15 cellular contexts compared by ENCODE assay signal in the genomic region with DNA sequence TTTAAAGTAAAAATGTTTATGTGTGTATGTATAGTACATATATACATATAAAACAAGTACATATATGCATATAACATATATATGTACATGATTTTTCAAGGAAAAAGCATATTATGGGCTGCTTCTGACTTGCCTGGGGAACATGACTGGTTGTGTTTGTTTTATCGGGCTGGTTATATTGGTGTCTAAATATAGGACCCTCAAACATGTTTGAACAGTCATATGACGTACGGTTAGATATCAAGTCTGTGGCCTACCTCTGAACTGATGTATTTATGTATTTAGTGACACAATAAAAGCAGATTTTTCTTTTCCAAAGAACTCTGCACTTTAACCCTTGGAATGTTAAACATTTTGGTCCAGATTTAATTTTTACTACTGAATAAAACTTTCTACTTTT. TPM values are rescaled to one million over a fixed set of nuclear protein-coding genes. Genes with fewer than 3 reads are reported as not detected.
DNase-seq lines count a peak whose midpoint lies in the region; ATAC-seq, FAIRE-seq and TF ChIP-seq lines count a peak whose summit lies in the region.
"Had no signal": no experiment of that assay in that cellular context is flagged by ENCODE, and none has a peak within 500 bp of the region (broad histone marks: within the 10 kb centered on the region; RNA-seq: fewer than 3 reads in every experiment).

No MANE protein-coding gene starts in this region.

- no peaks in the 10 kb centered on the region for H3K9me3 Mint-ChIP-seq in neural crest cell

- no peaks in the 10 kb centered on the region for H4K20me1 ChIP-seq in BLaER1
- H4K20me1 ChIP-seq in GM23248 (ENCODE audit: insufficient read depth): no peaks in the 10 kb centered on the region

- peak overlapping the region; percentile 73 for H3K4me3 Mint-ChIP-seq in neural crest cell
- H3K4me3 Mint-ChIP-seq: GM23338 had no signal

- H3K9ac ChIP-seq in BLaER1: peak overlapping the region; percentile 69; the same call in 1 of the 2 replicates
- no peak overlapping the region for H3K9ac ChIP-seq in GM23248

- no peak for TF ChIP-seq CTCF in neural crest cell (conservative IDR thresholded peaks at IDR 0.05)

- no peak for ATAC-seq in HG03457 (IDR thresholded peaks at IDR 0.05; ENCODE audit: unreplicated experiment)
- ATAC-seq: A549, GM23338 had no signal

- peaks cover 5% of the 10 kb centered on the region for H3K9me3 ChIP-seq in BLaER1
- no peaks in the 10 kb centered on the region for H3K9me3 ChIP-seq in GM23248 (ENCODE audit: low read depth)
- H3K9me3 ChIP-seq: A549 had no signal

- H3K36me3 ChIP-seq in BLaER1 (no peaks in the 10 kb centered on the region), GM23248 (ENCODE audit: low read depth) (no peaks in the 10 kb centered on the region)

- H3K27ac Mint-ChIP-seq in neural crest cell (ENCODE audit: unreplicated experiment): no peak overlapping the region
- H3K27ac Mint-ChIP-seq: CD4-positive, CD25-positive, alpha-beta regulatory T cell; GM23338 had no signal

- FAIRE-seq in islet of Langerhans (lab: Jason Lieb, UNC): peak; percentile 71
- FAIRE-seq: A549, GM12891 had no signal

- H3K79me2 ChIP-seq in GM23248 (ENCODE audit: insufficient read depth): no peaks in the 10 kb centered on the region

- no peaks in the 10 kb centered on the region for H3K27me3 Mint-ChIP-seq in neural crest cell (ENCODE audit: low read depth)
- H3K27me3 Mint-ChIP-seq: CD4-positive, CD25-positive, alpha-beta regulatory T cell had no signal

- no peaks in the 10 kb centered on the region for H3F3A ChIP-seq in GM23248 (ENCODE audit: insufficient read depth)

- in situ Hi-C loops in GM23248 (cut with MboI): no loop called here

- no peak for DNase-seq in GM23248
- no peak for DNase-seq in neural crest cell (ENCODE audit: low read depth, low spot score)
- no peak for DNase-seq in HuH-7.5 (ENCODE audit: low spot score)
- no peak for DNase-seq in stimulated activated CD8-positive, alpha-beta memory T cell treated with anti-CD3 and anti-CD28 coated beads, Interleukin-4, amount 100 ng/mL, for 48 hours
- DNase-seq: CD4-positive, CD25-positive, alpha-beta regulatory T cell; DMS 273 treated with DMSO at 0.1 percent for 48 hours; DMS79 treated with DMSO at 0.1 percent for 48 hours; H7 had no signal

- no peaks in the 10 kb centered on the region for H3K36me3 Mint-ChIP-seq in neural crest cell (ENCODE audit: low read depth)
- H3K36me3 Mint-ChIP-seq: CD4-positive, CD25-positive, alpha-beta regulatory T cell had no signal

- H3K4me1 ChIP-seq in BLaER1 (peaks cover 38% of the 10 kb centered on the region), GM23248 (ENCODE audit: insufficient read depth) (peaks cover 3% of the 10 kb centered on the region; the same call in 1 of the 2 replicates)

- H3K4me1 Mint-ChIP-seq in neural crest cell: peaks cover 57% of the 10 kb centered on the region

- H3K4me3 ChIP-seq in BLaER1: peak overlapping the region; percentile 62; the same call in 1 of the 2 replicates
- no peak overlapping the region for H3K4me3 ChIP-seq in GM23248
- H3K4me3 ChIP-seq: A549, GM23338 had no signal

- WGBS in GM23248 (ENCODE audit: low coverage in 1 of 2, low lambda C conversion rate in 2 of 2, missing lambda C conversion rate in 2 of 2), 2 experiments: 91 to 92% methylated on average over 3 of the region's 3 CpGs

- H3K9me2 ChIP-seq in GM23248 (ENCODE audit: insufficient read depth): no peaks in the 10 kb centered on the region

- H3K27ac ChIP-seq in BLaER1 (peak overlapping the region; percentile 69; the same call in 1 of the 2 replicates), GM23248 (no peak overlapping the region)
- H3K27ac ChIP-seq: A549 had no signal

- no peaks in the 10 kb centered on the region for H3K27me3 ChIP-seq in BLaER1
- no peaks in the 10 kb centered on the region for H3K27me3 ChIP-seq in GM23248 (replicated peaks; ENCODE audit: insufficient read depth)

- H3K4me2 ChIP-seq in BLaER1: peak overlapping the region; percentile 93
- H3K4me2 ChIP-seq in GM23248 (ENCODE audit: unreplicated experiment): peak overlapping the region; percentile 81
- H3K4me2 ChIP-seq: A549, GM23338 had no signal

- H2AFZ ChIP-seq in GM23248: no peak overlapping the region
- H2AFZ ChIP-seq: GM23338 had no signal

RNA-seq across cellular contexts. Expression of a gene that starts 37.9 kb away (rescaled TPM):
- 11.7 and 12.3 TPM in 2 replicates for total RNA-seq in GM23248 (2014; rRNA removed; shearing (Covaris generic))
- 9.2 and 10.7 TPM in 2 replicates for polyA plus RNA-seq in GM23248 (2016; fragmentation: Nextera tagmentation; extraction: Ambion mirVana)
- 8.8 and 11.2 TPM in 2 replicates for total RNA-seq in neural crest cell

RNA-seq across cellular contexts. Expression of a gene that starts 39.3 kb away (rescaled TPM):
- not detected in 2 replicates for total RNA-seq in GM23248 (2014; rRNA removed; shearing (Covaris generic))
- not detected in 2 replicates for polyA plus RNA-seq in GM23248 (2016; fragmentation: Nextera tagmentation; extraction: Ambion mirVana)
- not detected in 2 replicates for total RNA-seq in neural crest cell
- total RNA-seq: CD4-positive, CD25-positive, alpha-beta regulatory T cell; GM23338; H7 had no signal
- polyA plus RNA-seq: A549; BJ; CD4-positive, CD25-positive, alpha-beta regulatory T cell; GM23338 had no signal
